In genomic region chr5:157719231-157719630, GRCh38 we compare ENCODE assay signal across 27 cellular contexts. TPM values are rescaled to one million over a fixed set of nuclear protein-coding genes. Genes with fewer than 3 reads are reported as not detected.
"Had no signal": no experiment of that assay in that cellular context is flagged by ENCODE, and none has a peak within 500 bp of the region (broad histone marks: within the 10 kb centered on the region; RNA-seq: fewer than 3 reads in every experiment).

No MANE protein-coding gene starts in this region.

- H3K4me1 ChIP-seq: foreskin keratinocyte had no signal

- H3K9me3 Mint-ChIP-seq: activated CD8-positive, alpha-beta T cell treated with anti-CD3 and anti-CD28 coated beads for 36 hours; activated T-cell treated with anti-CD3 and anti-CD28 coated beads, Interleukin-2, amount 50 U/mL, for 4 hours; activated T-helper 17 cell treated with anti-CD3 and anti-CD28 coated beads, Interleukin-2, amount 50 U/mL, for 72 hours; natural killer cell treated with Interleukin-12 subunit alpha and Interleukin-12 subunit beta and Interleukin-15 and Interleukin-18, amount 100 ng/mL, for 72 hours; T-helper 1 cell treated with Interleukin-12 subunit alpha and Interleukin-12 subunit beta and Interleukin-4 antibody, amounts not matched to agents 30 μg/mL and 1 μg/mL, for 36 hours had no signal

- H3K4me3 ChIP-seq: heart left ventricle, lower lobe of right lung, thyroid gland, upper lobe of right lung had no signal

- H3K36me3 Mint-ChIP-seq: natural killer cell treated with Interleukin-12 subunit alpha and Interleukin-12 subunit beta and Interleukin-15 and Interleukin-18, amount 100 ng/mL, for 72 hours had no signal

- H3K9me3 ChIP-seq: esophagus muscularis mucosa, lower lobe of right lung, thyroid gland, upper lobe of right lung had no signal

- H3K27me3 ChIP-seq: brain microvascular endothelial cell, esophagus muscularis mucosa, foreskin keratinocyte, heart left ventricle, thyroid gland, upper lobe of right lung had no signal

- H3K4me3 Mint-ChIP-seq: activated CD8-positive, alpha-beta T cell treated with anti-CD3 and anti-CD28 coated beads for 36 hours; activated T-cell treated with anti-CD3 and anti-CD28 coated beads, Interleukin-2, amount 50 U/mL, for 4 hours; T-helper 1 cell treated with Interleukin-12 subunit alpha and Interleukin-12 subunit beta and Interleukin-4 antibody, amounts not matched to agents 30 μg/mL and 1 μg/mL, for 36 hours had no signal

- H3K36me3 ChIP-seq: brain microvascular endothelial cell, esophagus muscularis mucosa, heart left ventricle, lower lobe of right lung, thyroid gland, upper lobe of right lung had no signal

- H3K27ac ChIP-seq: brain microvascular endothelial cell, esophagus muscularis mucosa, foreskin keratinocyte, lower lobe of right lung, thyroid gland had no signal

- H3K27me3 Mint-ChIP-seq: activated CD8-positive, alpha-beta T cell treated with anti-CD3 and anti-CD28 coated beads for 36 hours; activated T-helper 17 cell treated with anti-CD3 and anti-CD28 coated beads, Interleukin-2, amount 50 U/mL, for 72 hours had no signal

- DNase-seq: activated CD4-positive, alpha-beta T cell treated with anti-CD3 and anti-CD28 coated beads for 1 hour; activated CD4-positive, alpha-beta T cell treated with anti-CD3 and anti-CD28 coated beads, Interleukin-2, amount 50 U/mL, for 1 hour; activated gamma-delta T cell treated with Interleukin-2 at 50 U/mL for 16 hours; activated naive CD4-positive, alpha-beta T cell treated with anti-CD3 and anti-CD28 coated beads, Interleukin-2, amount 50 U/mL, for 16 hours; activated T-cell treated with anti-CD3 and anti-CD28 coated beads, Interleukin-2, amount 50 U/mL, for 4 hours; amniotic stem cell; lower lobe of right lung; stimulated activated CD4-positive, alpha-beta T cell treated with anti-CD3 and anti-CD28 coated beads, Interleukin-2, amount 100 ng/mL, for 48 hours; stimulated activated naive CD8-positive, alpha-beta T cell treated with anti-CD3 and anti-CD28 coated beads, Interleukin-15, Interleukin-2, amounts not matched to agents 100 U/mL and 50 U/mL, for 24 hours; upper lobe of right lung had no signal

- H3K27ac Mint-ChIP-seq: activated CD8-positive, alpha-beta T cell treated with anti-CD3 and anti-CD28 coated beads for 36 hours had no signal

RNA-seq across cellular contexts. Expression of gene C5orf52, which starts 47.9 kb away (rescaled TPM):
- total RNA-seq: activated CD8-positive, alpha-beta T cell treated with anti-CD3 and anti-CD28 coated beads for 36 hours; activated T-cell treated with anti-CD3 and anti-CD28 coated beads, Interleukin-2, amount 50 U/mL, for 4 hours; activated T-helper 17 cell treated with anti-CD3 and anti-CD28 coated beads, Interleukin-2, amount 50 U/mL, for 72 hours; astrocyte; cardiac septum; esophagus muscularis mucosa; foreskin keratinocyte; heart left ventricle; left lobe of liver; lower lobe of right lung; mononuclear cell; natural killer cell treated with Interleukin-12 subunit alpha and Interleukin-12 subunit beta and Interleukin-15 and Interleukin-18, amount 100 ng/mL, for 72 hours; osteoblast; posterior vena cava; skeletal muscle tissue; subcutaneous adipose tissue; thyroid gland; upper lobe of right lung had no signal
- polyA plus RNA-seq: foreskin keratinocyte, heart left ventricle had no signal
